In the genomic region with DNA sequence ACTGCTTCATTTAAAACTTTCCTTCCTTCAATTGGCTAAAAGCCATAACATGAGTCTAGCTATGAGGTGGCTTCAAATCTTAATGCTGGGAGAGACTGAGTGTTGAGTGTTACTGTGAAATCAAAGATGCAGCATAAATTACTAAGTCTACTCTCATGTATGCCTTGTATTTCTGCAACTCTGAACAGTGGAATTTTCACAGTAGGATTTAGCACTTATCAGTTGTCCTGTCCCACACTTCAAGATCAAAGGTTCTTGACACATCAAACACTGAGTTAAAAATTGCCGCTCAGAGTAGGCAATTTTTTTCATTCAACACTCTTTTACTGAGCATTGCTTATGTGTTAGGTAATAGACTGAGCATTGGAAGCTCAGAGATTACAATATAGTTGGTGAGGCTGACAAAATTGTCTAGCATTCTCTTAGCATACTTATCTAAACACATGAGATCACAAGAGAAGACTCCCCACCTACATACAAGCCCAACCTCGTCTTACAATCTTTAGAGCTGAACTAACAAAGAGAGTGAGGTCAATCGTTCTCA, we compare ENCODE assay signal across 19 cellular contexts. TPM values are rescaled to one million over a fixed set of nuclear protein-coding genes. Genes with fewer than 3 reads are reported as not detected.
DNase-seq lines count a peak whose midpoint lies in the region; ATAC-seq and TF ChIP-seq lines count a peak whose summit lies in the region.
"Had no signal": no experiment of that assay in that cellular context is flagged by ENCODE, and none has a peak within 500 bp of the region (broad histone marks: within the 10 kb centered on the region; RNA-seq: fewer than 3 reads in every experiment).

No MANE protein-coding gene starts in this region.

- in situ Hi-C loops in brain microvascular endothelial cell (cut with HindIII; ENCODE audit: low pct_ligation_motif_present, low sequenced_read_pairs): no loop called here

- H3K27me3 ChIP-seq in cardiac muscle cell (no peaks in the 10 kb centered on the region), brain microvascular endothelial cell (replicated peaks) (no peaks in the 10 kb centered on the region), psoas muscle (ENCODE audit: insufficient read depth in 3 of 3, low read length in 2 of 3) (no peaks in the 10 kb centered on the region)

- DNase-seq in cardiac muscle cell (ENCODE audit: low read depth in 1 of 2, low spot score in 1 of 2): peak; percentile 33 to 66
- DNase-seq in cardiac septum (ENCODE audit: low spot score): no peak
- DNase-seq in brain microvascular endothelial cell: peak; percentile 57
- no peak for DNase-seq in left lobe of liver (ENCODE audit: low spot score)
- DNase-seq in SKM-1 (lab: John Stamatoyannopoulos, UW; ENCODE audit: unreplicated experiment): no peak
- DNase-seq in psoas muscle: no peak
- no peak for DNase-seq in anterior cingulate cortex (lab: John Stamatoyannopoulos, UW)
- DNase-seq: activated CD8-positive, alpha-beta T cell treated with anti-CD3 and anti-CD28 coated beads, Interleukin-2, amount 10 ng/mL, durations not matched to agents 7 days and 5 days; CD4-positive, alpha-beta memory T cell; effector memory CD8-positive, alpha-beta T cell; glutamatergic neuron; islet precursor cell; NCI-H1417 treated with DMSO at 0.1 percent for 48 hours had no signal

- H3K4me3 ChIP-seq in cardiac muscle cell (no peak overlapping the region), brain microvascular endothelial cell (ENCODE audit: low read depth, low read length) (no peak overlapping the region), psoas muscle (no peak overlapping the region)
- H3K4me3 ChIP-seq: GM12878 had no signal

- H3K4me1 ChIP-seq in cardiac muscle cell (ENCODE audit: low read depth) (peaks cover 12% of the 10 kb centered on the region), psoas muscle (no peaks in the 10 kb centered on the region)

- H3K27ac ChIP-seq in cardiac muscle cell (peak overlapping the region; percentile 32), brain microvascular endothelial cell (peak overlapping the region; percentile 44), psoas muscle (no peak overlapping the region)

- peak; percentile 53 for ATAC-seq in left lobe of liver
- no peak for ATAC-seq in psoas muscle
- no peak for ATAC-seq in GM18867 (IDR thresholded peaks at IDR 0.05; ENCODE audit: unreplicated experiment)
- ATAC-seq: activated CD8-positive, alpha-beta T cell treated with anti-CD3 and anti-CD28 coated beads, Interleukin-2, amount 10 ng/mL, durations not matched to agents 7 days and 5 days; effector memory CD8-positive, alpha-beta T cell; GM12878; HCT116 had no signal

- H3K9me3 ChIP-seq in cardiac muscle cell (ENCODE audit: low read depth) (no peaks in the 10 kb centered on the region), psoas muscle (no peaks in the 10 kb centered on the region)

- intact Hi-C loops in cardiac septum (cut with DNase I): no loop called here
- intact Hi-C loops in psoas muscle (cut with DNase I): no loop called here

- WGBS in psoas muscle, 3 donors: 65 to 66% (median 65%) methylated on average over 3 of the region's 3 CpGs

- no peak for TF ChIP-seq CTCF in cardiac muscle cell (IDR thresholded peaks at IDR 0.05; ENCODE audit: low read depth, low read length)
- no peak for TF ChIP-seq CTCF in brain microvascular endothelial cell (IDR thresholded peaks at IDR 0.05; ENCODE audit: low read depth, low read length, missing control alignments)
- TF ChIP-seq CTCF in psoas muscle (IDR thresholded peaks at IDR 0.05): no peak

- H3K36me3 ChIP-seq in cardiac muscle cell: no peaks in the 10 kb centered on the region
- no peaks in the 10 kb centered on the region for H3K36me3 ChIP-seq in brain microvascular endothelial cell (replicated peaks)
- H3K36me3 ChIP-seq in psoas muscle (ENCODE audit: insufficient read depth in 1 of 2, low read depth in 1 of 2): no peaks in the 10 kb centered on the region

RNA-seq across cellular contexts. Expression of a gene that starts 56.4 kb away (rescaled TPM):
- total RNA-seq in cardiac muscle cell (not detected in 2 replicates), cardiac septum (0.51 TPM), left lobe of liver (3.0 TPM), psoas muscle (1 to 10 TPM in 3 of 4 donors, under 1 TPM in 1; 0.71 to 2.1 (median 2.0) TPM)
- polyA plus RNA-seq in cardiac muscle cell (not detected in 2 replicates), psoas muscle (1 to 10 TPM in 1 of 3 donors, under 1 TPM in 2; 0.45 to 1.2 (median 0.69) TPM)
- total RNA-seq: Daoy, NCI-H460, osteocyte had no signal

RNA-seq across cellular contexts. Expression of a gene that starts 56.4 kb away (rescaled TPM):
- total RNA-seq in cardiac muscle cell (not detected in 2 replicates), cardiac septum (0.32 TPM), left lobe of liver (7.8 TPM), psoas muscle (1 to 10 TPM in 1 of 4 donors, under 1 TPM in 3; 0.34 to 1.1 (median 0.70) TPM)
- polyA plus RNA-seq in cardiac muscle cell (not detected in 2 replicates), psoas muscle (under 1 TPM; 0.51 to 0.85 (median 0.52) TPM)
- total RNA-seq: activated CD8-positive, alpha-beta T cell treated with anti-CD3 and anti-CD28 coated beads, Interleukin-2, amount 10 ng/mL, durations not matched to agents 7 days and 5 days; CD4-positive, alpha-beta memory T cell; Daoy; NCI-H460; osteocyte had no signal
- polyA plus RNA-seq: CD4-positive, alpha-beta memory T cell; GM12878 had no signal

RNA-seq across cellular contexts. Expression of a gene that starts 59.8 kb away (rescaled TPM):
- total RNA-seq in cardiac muscle cell: 9.2 and 13.5 TPM in 2 replicates
- polyA plus RNA-seq in cardiac muscle cell: 18.3 and 24.9 TPM in 2 replicates
- total RNA-seq in cardiac septum: 114 TPM
- 30.0 TPM for total RNA-seq in left lobe of liver
- 10 to 100 TPM; 63.6 to 94.8 (median 73.8) TPM for total RNA-seq in psoas muscle
- 100 to 1,000 TPM in 2 of 3 donors, 10 to 100 TPM in 1; 64.2 to 235 (median 102) TPM for polyA plus RNA-seq in psoas muscle

Comparison
In these comparisons a context has a peak if more than half of its experiments do, and no peak if none do; other contexts are left out.
1. DNase-seq: peak in cardiac muscle cell (2 of 2) and brain microvascular endothelial cell (single experiment); none in cardiac septum (single experiment), left lobe of liver (single experiment), SKM-1 (single experiment), psoas muscle (0 of 2) and anterior cingulate cortex (0 of 58).